Comparison of ENCODE assay signal across 9 cellular contexts in genomic region chr5:38994329-38994927, GRCh38.
DNase-seq lines count a peak whose midpoint lies in the region; ATAC-seq, FAIRE-seq and TF ChIP-seq lines count a peak whose summit lies in the region.
"Had no signal": no experiment of that assay in that cellular context is flagged by ENCODE, and none has a peak within 500 bp of the region (broad histone marks: within the 10 kb centered on the region; RNA-seq: fewer than 3 reads in every experiment).

No MANE protein-coding gene starts in this region.

- intact Hi-C loops in HCT116 (cut with micrococcal nuclease) (no loop called here), mammary epithelial cell (cut with micrococcal nuclease) (loop anchor here (1.0 to 10.0 kb wide), 5 partner anchors 79 to 580 kb away; partner anchors contain the start of gene FYB1), kidney (cut with DNase I) (no loop called here)

- H3K4me2 ChIP-seq in HCT116 (ENCODE audit: low read length) (no peak overlapping the region), mammary epithelial cell (ENCODE audit: insufficient read depth, low read depth, low read length) (no peak overlapping the region)
- H3K4me2 ChIP-seq: BLaER1 treated with 17β-estradiol and CSF1 and Interleukin-3, amounts not matched to agents 10 nM and 100 nM had no signal

- no peak for TF ChIP-seq EP300 in upper lobe of left lung (IDR thresholded peaks at IDR 0.05)

- H3K79me2 ChIP-seq in HCT116 (ENCODE audit: insufficient read depth, low read length) (no peaks in the 10 kb centered on the region; the same call in 1 of the 2 replicates), mammary epithelial cell (ENCODE audit: insufficient read depth, low read length) (peaks cover 24% of the 10 kb centered on the region)

- peak; percentile 42 for TF ChIP-seq RAD21 in HCT116 (IDR thresholded peaks at IDR 0.05; ENCODE audit: low read depth)

- POLR2A ChIA-PET in HCT116 (lab: Charles Lee) = no interaction called here

- RAD21 ChIA-PET in HCT116 (lab: Charles Lee; ENCODE audit: low non-redundant PET in 1 of 2, low total read pairs in 2 of 2, uncharacterized antibody in 2 of 2, unreplicated experiment in 2 of 2) = interaction anchor here in 1 of 2 experiments (0.6 kb wide), 1 partner anchor 203 kb away, joined by 3 read pairs; no protein-coding TSS in a partner anchor

- CTCF ChIA-PET in HCT116 (lab: Charles Lee) (no interaction called here), mammary epithelial cell (lab: Charles Lee; ENCODE audit: low non-redundant PET) (interaction anchor here (0.6 to 0.8 kb wide), 3 partner anchors 14 to 1198 kb away, joined by 6 to 7 read pairs (median 7); no protein-coding TSS in a partner anchor)

- 0 out of 2 replicates have a peak, but pooled peaks cover 3% of the 10 kb centered on the region for H3K9me2 ChIP-seq in HCT116 (ENCODE audit: insufficient read depth)

- H3K36me3 ChIP-seq in HCT116 (ENCODE audit: control insufficient read depth in 1 of 2, insufficient read depth in 2 of 2, low read length in 2 of 2) = peaks cover 0 to 4% of the 10 kb centered on the region in 2 experiments; a peak in 1 of 4 replicates
- H3K36me3 ChIP-seq in mammary epithelial cell (ENCODE audit: insufficient read depth, low read length) = peaks cover 17% of the 10 kb centered on the region
- peaks cover 2 to 5% of the 10 kb centered on the region in 2 donors for H3K36me3 ChIP-seq in kidney (ENCODE audit: control insufficient read depth in 1 of 2, insufficient read depth in 2 of 2, low read length in 2 of 2)
- H3K36me3 ChIP-seq in upper lobe of left lung = peaks cover 0 to 14% (median 0%) of the 10 kb centered on the region in 4 donors

- no peaks in the 10 kb centered on the region for H3K27me3 ChIP-seq in HCT116 (ENCODE audit: insufficient read depth, low read length)
- no peaks in the 10 kb centered on the region for H3K27me3 ChIP-seq in mammary epithelial cell (ENCODE audit: insufficient read depth, low read length)
- H3K27me3 ChIP-seq in upper lobe of left lung = no peaks in the 10 kb centered on the region
- H3K27me3 ChIP-seq: BLaER1 treated with 17β-estradiol and CSF1 and Interleukin-3, amounts not matched to agents 10 nM and 100 nM had no signal

- DNase-seq in NCI-H2029 (lab: John Stamatoyannopoulos, UW) (peak; percentile 46), NCI-H2029 treated with DMSO at 0.1 percent for 48 hours (lab: John Stamatoyannopoulos, UW) (no peak), HCT116 (ENCODE audit: low read depth, low spot score) (peak; percentile 4), NCI-H526 (lab: John Stamatoyannopoulos, UW) (peak; percentile 21 to 78), mammary epithelial cell (peak; percentile 61), kidney (no peak), upper lobe of left lung (no peak)

- ATAC-seq in HCT116 = no peak
- peak in 1 of 2 donors; percentile 82 for ATAC-seq in upper lobe of left lung (ENCODE audit: low FRiP score in 2 of 2)
- no peak for ATAC-seq in HG03025 (IDR thresholded peaks at IDR 0.05; ENCODE audit: low FRiP score, unreplicated experiment)

- H2AFZ ChIP-seq in HCT116 (ENCODE audit: low read depth, low read length, poor library complexity, severe bottlenecking) = no peak overlapping the region
- no peak overlapping the region for H2AFZ ChIP-seq in mammary epithelial cell (ENCODE audit: low read depth, low read length)

- TF ChIP-seq CTCF in HCT116 (IDR thresholded peaks at IDR 0.05 in 2 of 3, conservative IDR thresholded peaks at IDR 0.05 in 1 of 3; ENCODE audit: borderline replicate concordance in 1 of 3, insufficient read depth in 1 of 3, low read depth in 2 of 3, low read length in 2 of 3) (peak; percentile 17 to 40 (median 27); a peak in 3 of 6 replicates), mammary epithelial cell (conservative IDR thresholded peaks at IDR 0.05 in 1 of 2, IDR thresholded peaks at IDR 0.05 in 1 of 2; ENCODE audit: extremely low read depth in 1 of 2, insufficient read depth in 1 of 2, low read depth in 1 of 2, low read length in 2 of 2) (peak; percentile 49 to 63), kidney (IDR thresholded peaks at IDR 0.05; ENCODE audit: borderline replicate concordance, extremely low read depth, insufficient read depth) (peak; percentile 63), upper lobe of left lung (IDR thresholded peaks at IDR 0.05) (peak in 4 of 6 experiments; percentile 22 to 46 (median 42))

- H3K27ac ChIP-seq in HCT116 (ENCODE audit: low read depth, low read length) (no peak overlapping the region), mammary epithelial cell (ENCODE audit: insufficient read depth, low read depth, low read length) (no peak overlapping the region), kidney (ENCODE audit: low read depth in 2 of 2, low read length in 2 of 2) (no peak overlapping the region), upper lobe of left lung (no peak overlapping the region)
- H3K27ac ChIP-seq: BLaER1 treated with 17β-estradiol and CSF1 and Interleukin-3, amounts not matched to agents 10 nM and 100 nM had no signal

- H4K20me1 ChIP-seq in HCT116 (ENCODE audit: insufficient read depth) (peaks cover 3% of the 10 kb centered on the region; the same call in 1 of the 2 replicates), mammary epithelial cell (ENCODE audit: insufficient read depth, low read length) (no peaks in the 10 kb centered on the region)

- H3K9ac ChIP-seq in HCT116 (ENCODE audit: low read length) (no peak overlapping the region), mammary epithelial cell (ENCODE audit: insufficient read depth, low read length) (no peak overlapping the region), kidney (ENCODE audit: low read length in 2 of 2) (no peak overlapping the region)
- H3K9ac ChIP-seq: BLaER1 treated with 17β-estradiol and CSF1 and Interleukin-3, amounts not matched to agents 10 nM and 100 nM had no signal

- H3K4me1 ChIP-seq in HCT116 (ENCODE audit: control insufficient read depth in 1 of 2, insufficient read depth in 2 of 2, low read length in 2 of 2) (no peaks in the 10 kb centered on the region), mammary epithelial cell (ENCODE audit: insufficient read depth, low read length) (no peaks in the 10 kb centered on the region), kidney (ENCODE audit: control insufficient read depth in 1 of 2, insufficient read depth in 1 of 2, low read depth in 1 of 2, low read length in 2 of 2) (peaks cover 0 to 3% of the 10 kb centered on the region in 2 donors), upper lobe of left lung (peaks cover 0 to 6% (median 0%) of the 10 kb centered on the region in 4 donors)
- H3K4me1 ChIP-seq: BLaER1 treated with 17β-estradiol and CSF1 and Interleukin-3, amounts not matched to agents 10 nM and 100 nM had no signal

- BruUV-seq in HCT116 (replicated peaks; lab: Mats Ljungman, UMichigan) (no TSS peak), mammary epithelial cell (replicated peaks; lab: Mats Ljungman, UMichigan) (no TSS peak)

- H3K9me3 ChIP-seq in HCT116 (ENCODE audit: control insufficient read depth in 1 of 2, insufficient read depth in 1 of 2, low read depth in 1 of 2, low read length in 2 of 2) = no peaks in the 10 kb centered on the region
- H3K9me3 ChIP-seq in mammary epithelial cell (replicated peaks; ENCODE audit: insufficient read depth, low read length) = no peaks in the 10 kb centered on the region
- H3K9me3 ChIP-seq in kidney (ENCODE audit: control insufficient read depth in 1 of 2, low read length in 2 of 2) = no peaks in the 10 kb centered on the region
- H3K9me3 ChIP-seq in upper lobe of left lung = no peaks in the 10 kb centered on the region

- dilution Hi-C loops in mammary epithelial cell (cut with HindIII; ENCODE audit: low sequenced_read_pairs) = no loop called here

- 50% methylated on average over 2 of the region's 5 CpGs for WGBS in mammary epithelial cell (ENCODE audit: low coverage, missing lambda C conversion rate)
- WGBS in upper lobe of left lung, 2 donors = 39% methylated on average over 5 of the region's 5 CpGs

- in situ Hi-C loops in mammary epithelial cell (cut with MboI; ENCODE audit: low sequenced_read_pairs in 2 of 2) = loop anchor here in 1 of 2 donors (25.0 kb wide), 1 partner anchor 293 kb away; no protein-coding TSS in a partner anchor

- no peak overlapping the region for H3K4me3 ChIP-seq in HCT116 (replicated peaks in 1 of 2; ENCODE audit: low read depth in 1 of 2, low read length in 2 of 2)
- no peak overlapping the region for H3K4me3 ChIP-seq in mammary epithelial cell (replicated peaks in 1 of 3; ENCODE audit: insufficient read depth in 1 of 3, low read depth in 2 of 3, low read length in 3 of 3)
- no peak overlapping the region for H3K4me3 ChIP-seq in kidney (ENCODE audit: low read length in 2 of 2)
- H3K4me3 ChIP-seq in upper lobe of left lung = no peak overlapping the region
- H3K4me3 ChIP-seq: BLaER1 treated with 17β-estradiol and CSF1 and Interleukin-3, amounts not matched to agents 10 nM and 100 nM had no signal

- TF ChIP-seq POLR2A in HCT116 (IDR thresholded peaks at IDR 0.05; ENCODE audit: borderline replicate concordance, extremely low read depth, insufficient read depth, insufficient read length) (no peak), upper lobe of left lung (IDR thresholded peaks at IDR 0.05) (no peak)

- peak; percentile 80 for FAIRE-seq in kidney (lab: Jason Lieb, UNC)

TF ChIP-seq in HCT116, 20 proteins besides CTCF, POLR2A, EP300 and RAD21 (continues in another document):
- no peak for TF ChIP-seq EGR1 (IDR thresholded peaks at IDR 0.05; ENCODE audit: low read depth)
- TF ChIP-seq FOSL1 (IDR thresholded peaks at IDR 0.05; ENCODE audit: low read depth) = no peak
- no peak for TF ChIP-seq TCF7L2 (IDR thresholded peaks at IDR 0.05; ENCODE audit: borderline replicate concordance, extremely low read depth, insufficient read depth, insufficient read length)
- TF ChIP-seq SRF (IDR thresholded peaks at IDR 0.05; ENCODE audit: low read depth) = no peak
- no peak for TF ChIP-seq YY1 (IDR thresholded peaks at IDR 0.05; ENCODE audit: extremely low read depth, insufficient replicate concordance, low read depth, low read length)
- no peak for TF ChIP-seq CBX3 (IDR thresholded peaks at IDR 0.05; ENCODE audit: low read depth)
- no peak for TF ChIP-seq JUND (IDR thresholded peaks at IDR 0.05)
- TF ChIP-seq SP1 (IDR thresholded peaks at IDR 0.05; ENCODE audit: low read depth) = no peak
- TF ChIP-seq EZH2 (IDR thresholded peaks at IDR 0.05) = no peak

Comparison
In these comparisons a context has a peak if more than half of its experiments do, and no peak if none do; other contexts are left out.
1. DNase-seq: peak in NCI-H2029 (single experiment), HCT116 (single experiment), NCI-H526 (2 of 2) and mammary epithelial cell (single experiment); none in NCI-H2029 treated with DMSO at 0.1 percent for 48 hours (single experiment), kidney (single experiment) and upper lobe of left lung (0 of 2).
2. Peak in every context shown above with its lines, with median percentiles within 50 percentile points of each other: CTCF ChIP-seq.